Comparison of ENCODE assay signal across 9 cellular contexts in the genomic region with DNA sequence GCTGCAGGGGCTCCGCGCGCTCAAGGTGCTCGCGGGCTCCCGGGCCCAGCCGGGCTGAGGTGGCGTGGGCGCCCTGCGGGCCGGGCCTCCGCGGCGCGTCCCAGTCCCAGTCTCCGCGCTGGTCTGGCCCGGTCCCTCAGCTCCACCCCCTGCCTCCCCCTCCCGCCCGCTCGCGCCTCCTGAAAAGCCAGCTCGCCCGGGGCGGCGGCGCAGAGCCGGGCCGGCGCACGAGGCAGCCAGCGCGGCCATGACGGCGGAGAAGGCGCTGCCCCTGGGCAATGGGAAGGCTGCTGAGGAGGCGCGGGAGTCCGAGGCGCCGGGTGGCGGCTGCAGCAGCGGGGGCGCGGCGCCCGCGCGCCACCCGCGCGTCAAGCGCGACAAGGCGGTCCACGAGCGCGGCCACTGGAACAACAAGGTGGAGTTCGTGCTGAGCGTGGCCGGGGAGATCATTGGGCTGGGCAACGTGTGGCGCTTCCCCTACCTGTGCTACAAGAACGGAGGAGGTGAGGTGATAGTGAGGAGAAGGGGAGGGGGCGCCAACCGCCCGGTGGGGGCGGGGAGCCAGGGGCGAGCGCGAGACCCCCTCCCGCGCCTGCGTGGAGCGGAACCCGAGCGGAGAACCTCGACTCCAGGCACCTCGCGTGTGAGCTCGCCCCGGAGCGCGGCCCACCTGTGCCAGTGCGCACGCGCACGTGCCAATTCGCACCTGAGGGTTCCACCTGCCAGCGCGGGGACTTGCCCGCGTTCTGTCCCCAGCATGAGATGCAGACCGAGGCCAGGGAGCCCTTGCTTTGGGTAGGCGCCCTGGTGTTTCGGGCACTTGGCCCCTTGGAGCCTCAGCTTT. TPM values are rescaled to one million over a fixed set of nuclear protein-coding genes. Genes with fewer than 3 reads are reported as not detected.
A peak's percentile ranks its signal among the peaks of the same experiment; 100 is the strongest.
DNase-seq lines count a peak whose midpoint lies in the region; ATAC-seq and TF ChIP-seq lines count a peak whose summit lies in the region.
"Had no signal": no experiment of that assay in that cellular context is flagged by ENCODE, and none has a peak within 500 bp of the region (broad histone marks: within the 10 kb centered on the region; RNA-seq: fewer than 3 reads in every experiment).

SLC6A11 (plus strand) TSS at position 210 of the 844 bp plus-strand sequence; CDS start at position 248, 38 bp downstream.

- H3K36me3 ChIP-seq in MG63, result no peaks in the 10 kb centered on the region
- no peaks in the 10 kb centered on the region for H3K36me3 ChIP-seq in left lung
- H3K36me3 ChIP-seq in testis (ENCODE audit: low read depth, missing control alignments), result no peaks in the 10 kb centered on the region

- 4 to 14% methylated on average over 5 to 73 of the region's 96 CpGs for WGBS in testis, 2 donors

- DNase-seq in MG63, result peak; percentile 33
- peak in 5 of 10 donors; percentile 15 to 63 (median 48) for DNase-seq in dorsolateral prefrontal cortex
- peak in 1 of 2 donors; percentile 73 for DNase-seq in left lung
- peak; percentile 51 for DNase-seq in testis
- no peak for DNase-seq in NCI-H2081 treated with DMSO at 0.1 percent for 48 hours (lab: John Stamatoyannopoulos, UW)
- DNase-seq in NCI-H1092 treated with DMSO at 0.1 percent for 48 hours (lab: John Stamatoyannopoulos, UW), result no peak
- DNase-seq: GF-D8, mesenchymal stem cell had no signal

- H3K27ac ChIP-seq in dorsolateral prefrontal cortex, result peak within 1 kb of the TSS in 25 of 59 donors; percentile 4 to 77 (median 42)
- no peak within 1 kb of the TSS for H3K27ac ChIP-seq in left lung
- H3K27ac ChIP-seq in testis, result peak within 1 kb of the TSS in 1 of 2 donors; percentile 74

- ATAC-seq in left lung, result peak; percentile 57
- ATAC-seq in HG03159 (IDR thresholded peaks at IDR 0.05; ENCODE audit: unreplicated experiment), result no peak

- H3K4me3 ChIP-seq in MG63 (peak within 1 kb of the TSS; percentile 24), dorsolateral prefrontal cortex (peak within 1 kb of the TSS; percentile 20 to 70 (median 57)), left lung (no peak within 1 kb of the TSS), testis (peak within 1 kb of the TSS; percentile 61 to 62)

- H3K4me1 ChIP-seq in left lung (no peaks in the 10 kb centered on the region), testis (no peaks in the 10 kb centered on the region)

- intact Hi-C loops in dorsolateral prefrontal cortex (cut with DNase I), result no loop called here
- intact Hi-C loops in left lung (cut with DNase I), result no loop called here
- intact Hi-C loops in testis (cut with DNase I; ENCODE audit: low total_unique reads), result no loop called here

- TF ChIP-seq POLR2A in testis (IDR thresholded peaks at IDR 0.05), result no peak

- no peaks in the 10 kb centered on the region for H3K27me3 ChIP-seq in MG63
- peaks cover 0 to 32% (median 5%) of the 10 kb centered on the region in 45 donors for H3K27me3 ChIP-seq in dorsolateral prefrontal cortex
- H3K27me3 ChIP-seq in left lung, result peaks cover 21 to 53% of the 10 kb centered on the region in 2 donors
- no peaks in the 10 kb centered on the region for H3K27me3 ChIP-seq in testis

- TF ChIP-seq CTCF in dorsolateral prefrontal cortex (IDR thresholded peaks at IDR 0.05 in 54 of 56, conservative IDR thresholded peaks at IDR 0.05 in 2 of 56; ENCODE audit: low read depth in 1 of 56, partially characterized antibody in 56 of 56) (no peak), left lung (IDR thresholded peaks at IDR 0.05) (no peak), testis (IDR thresholded peaks at IDR 0.05) (no peak)

- H3K9me3 ChIP-seq in MG63 (no peaks in the 10 kb centered on the region), left lung (no peaks in the 10 kb centered on the region), testis (no peaks in the 10 kb centered on the region)

RNA-seq across cellular contexts. Expression of gene SLC6A11, which starts in this region (rescaled TPM):
- 0.94 and 0.95 TPM in 2 replicates for total RNA-seq in MG63 (2014; rRNA removed; shearing (Covaris generic); ENCODE audit: low replicate concordance)
- total RNA-seq in dorsolateral prefrontal cortex, result 10 to 100 TPM in 119 of 120 experiments, 1 to 10 TPM in 1; 9.3 to 93.6 (median 35.0) TPM
- under 1 TPM in 1 of 2 donors, not detected in 1; 0.13 TPM for total RNA-seq in left lung
- total RNA-seq in testis, result 1 to 10 TPM; 3.9 to 6.9 TPM
- 2.0 TPM for polyA plus RNA-seq in testis (ENCODE audit: insufficient read depth, low read depth, low replicate concordance)

Comparison
In these comparisons a context has a peak if more than half of its experiments do, and no peak if none do; other contexts are left out.
1. Peak in DNase-seq and H3K4me3 ChIP-seq in MG63; RNA of the gene not detected or under 1 TPM.
2. Peak in ATAC-seq in left lung; RNA of the gene not detected or under 1 TPM.
3. H3K4me3 ChIP-seq: peak in dorsolateral prefrontal cortex (59 of 59) and testis (2 of 2); none in left lung (0 of 2).